ENCODE assay signal across 10 cellular contexts in the genomic region with DNA sequence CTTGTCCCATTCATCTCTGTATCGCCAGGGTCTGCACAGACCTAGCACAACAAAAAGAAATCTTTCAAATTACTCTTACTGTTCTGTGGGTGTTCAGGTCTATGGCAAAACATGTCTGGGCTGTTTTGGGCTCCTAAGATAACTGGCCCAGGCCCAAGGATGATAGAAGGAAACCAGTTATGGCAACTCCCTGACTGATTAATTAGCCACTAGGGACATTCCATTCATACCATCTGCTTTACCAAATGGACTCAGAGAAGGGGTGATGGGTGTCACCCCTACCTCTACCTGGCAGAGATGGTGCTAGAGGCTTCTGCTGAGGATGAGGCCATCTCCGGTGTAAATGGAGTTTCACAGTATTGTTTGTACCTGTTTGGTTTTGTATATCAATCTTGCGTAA. TPM values are rescaled to one million over a fixed set of nuclear protein-coding genes. Genes with fewer than 3 reads are reported as not detected.
A peak's percentile ranks its signal among the peaks of the same experiment; 100 is the strongest.
DNase-seq lines count a peak whose midpoint lies in the region; ATAC-seq, FAIRE-seq and TF ChIP-seq lines count a peak whose summit lies in the region.
"Had no signal": no experiment of that assay in that cellular context is flagged by ENCODE, and none has a peak within 500 bp of the region (broad histone marks: within the 10 kb centered on the region; RNA-seq: fewer than 3 reads in every experiment).

No MANE protein-coding gene starts in this region.

- H3K36me3 Mint-ChIP-seq in H9 (ENCODE audit: insufficient read depth in 1 of 3, low read depth in 3 of 3) (no peaks in the 10 kb centered on the region), astrocyte (ENCODE audit: low read depth, unreplicated experiment) (peaks cover 3% of the 10 kb centered on the region)

- H3K79me1 ChIP-seq in H9 (ENCODE audit: insufficient read depth, low read depth, low read length, poor library complexity, severe bottlenecking): no peaks in the 10 kb centered on the region

- H3K9ac ChIP-seq in H9 (ENCODE audit: extremely low read depth, insufficient read length, low read length) (no peak overlapping the region), astrocyte (ENCODE audit: low read length) (no peak overlapping the region)

- no peak overlapping the region for H4K91ac ChIP-seq in H9 (ENCODE audit: insufficient read length, low read depth, low read length)

- H3K36me3 ChIP-seq in astrocyte (ENCODE audit: insufficient read depth, low read length): peaks cover 3% of the 10 kb centered on the region
- H3K36me3 ChIP-seq in aorta (ENCODE audit: control insufficient read depth in 1 of 2, insufficient read depth in 2 of 2, low read length in 1 of 2): no peaks in the 10 kb centered on the region
- H3K36me3 ChIP-seq: WERI-Rb-1 had no signal

- H4K20me1 ChIP-seq in H9 (ENCODE audit: control insufficient read depth, insufficient read depth, insufficient read length) (no peaks in the 10 kb centered on the region), astrocyte (ENCODE audit: insufficient read depth, low read length) (peaks cover 11% of the 10 kb centered on the region)

- no CpG with 5 or more reads among the region's 3 CpGs for WGBS in H9 (ENCODE audit: extremely low coverage, insufficient read length, low lambda C conversion rate)
- 96 to 99% methylated on average over 3 of the region's 3 CpGs for WGBS in aorta, 2 donors

- no peak overlapping the region for H3K18ac ChIP-seq in H9 (ENCODE audit: insufficient read length, low read depth, low read length)

- no peak overlapping the region for H2BK15ac ChIP-seq in H9 (ENCODE audit: low read depth, low read length)

- no peak overlapping the region for H4K8ac ChIP-seq in H9 (replicated peaks; ENCODE audit: insufficient read length, low read depth, low read length)

- no peak overlapping the region for H2BK120ac ChIP-seq in H9 (ENCODE audit: low read depth, low read length, poor library complexity, severe bottlenecking)

- no peak overlapping the region for H2BK5ac ChIP-seq in H9 (ENCODE audit: insufficient read length, low read length)

- H2AFZ ChIP-seq in H9 (ENCODE audit: low read length): no peak overlapping the region
- no peak overlapping the region for H2AFZ ChIP-seq in astrocyte (ENCODE audit: low read depth, low read length)

- H3K9me3 ChIP-seq in H9 (ENCODE audit: control insufficient read depth, low read depth, low read length): no peaks in the 10 kb centered on the region
- no peaks in the 10 kb centered on the region for H3K9me3 ChIP-seq in astrocyte (ENCODE audit: insufficient read depth, low read depth, low read length)
- H3K9me3 ChIP-seq in mononuclear cell (ENCODE audit: low read depth, low read length): no peaks in the 10 kb centered on the region
- no peaks in the 10 kb centered on the region for H3K9me3 ChIP-seq in aorta (ENCODE audit: control insufficient read depth, low read length)

- no peak overlapping the region for H2BK20ac ChIP-seq in H9 (ENCODE audit: low read depth, low read length, poor library complexity, severe bottlenecking)

- no peak for TF ChIP-seq POLR2A in erythroblast (IDR thresholded peaks at IDR 0.05; ENCODE audit: low read length)

- peaks cover 2% of the 10 kb centered on the region for H3K27me3 ChIP-seq in H9 (ENCODE audit: insufficient read depth, low read length)
- H3K27me3 ChIP-seq in astrocyte (ENCODE audit: insufficient read depth, low read length): no peaks in the 10 kb centered on the region
- H3K27me3 ChIP-seq in mononuclear cell (ENCODE audit: insufficient read depth, low read length): no peaks in the 10 kb centered on the region
- no peaks in the 10 kb centered on the region for H3K27me3 ChIP-seq in aorta (ENCODE audit: control insufficient read depth in 1 of 2, insufficient read depth in 2 of 2, low read length in 1 of 2)

- H3T11ph ChIP-seq in H9 (ENCODE audit: low read length): no peak overlapping the region

- no peak overlapping the region for H3K14ac ChIP-seq in H9 (ENCODE audit: insufficient read depth, low read length)

- H2BK12ac ChIP-seq in H9 (ENCODE audit: insufficient read length, low read depth, low read length): no peak overlapping the region

- TF ChIP-seq CTCF in AG10803 (conservative IDR thresholded peaks at IDR 0.05; ENCODE audit: low read length): no peak
- TF ChIP-seq CTCF in H9 (conservative IDR thresholded peaks at IDR 0.05): no peak
- no peak for TF ChIP-seq CTCF in astrocyte (IDR thresholded peaks at IDR 0.05; ENCODE audit: insufficient read depth, low read depth, low read length)

- H3K79me2 ChIP-seq in H9 (ENCODE audit: insufficient read depth, low read length) (no peaks in the 10 kb centered on the region), astrocyte (ENCODE audit: insufficient read depth, low read length) (no peaks in the 10 kb centered on the region)

- intact Hi-C loops in aorta (cut with DNase I): no loop called here

- H3K27ac Mint-ChIP-seq in H9 (no peak overlapping the region), astrocyte (ENCODE audit: unreplicated experiment) (no peak overlapping the region)

- no peak overlapping the region for H4K5ac ChIP-seq in H9 (ENCODE audit: insufficient read length, low read depth, low read length)

- H3K4me3 Mint-ChIP-seq in H9 (peak overlapping the region; percentile 83 to 85; a peak in 3 of 5 replicates), astrocyte (ENCODE audit: unreplicated experiment) (peak overlapping the region; percentile 84)

- H3K4me1 ChIP-seq in H9 (ENCODE audit: insufficient read depth, low read length) (peaks cover 2% of the 10 kb centered on the region; the same call in 1 of the 2 replicates), astrocyte (ENCODE audit: insufficient read depth, low read length) (peaks cover 11% of the 10 kb centered on the region), mononuclear cell (ENCODE audit: insufficient read depth, low read length) (peaks cover 78% of the 10 kb centered on the region), aorta (ENCODE audit: control insufficient read depth in 1 of 2, insufficient read depth in 2 of 2, low read length in 2 of 2) (no peaks in the 10 kb centered on the region)

- DNase-seq in AG10803 (ENCODE audit: low read depth): peak; percentile 47
- DNase-seq in H9: no peak
- no peak for DNase-seq in astrocyte (ENCODE audit: low read depth)
- no peak for DNase-seq in aorta
- no peak for DNase-seq in erythroblast (lab: John Stamatoyannopoulos, UW)
- DNase-seq: effector CD4-positive, alpha-beta T cell; WERI-Rb-1 had no signal

- no peak overlapping the region for H3K4ac ChIP-seq in H9 (ENCODE audit: low read depth, low read length)

- H3K4me3 ChIP-seq in AG10803 (ENCODE audit: low read length): no peak overlapping the region; the same call in 1 of the 2 replicates
- no peak overlapping the region for H3K4me3 ChIP-seq in astrocyte (ENCODE audit: insufficient read depth, low read depth, low read length)
- peak overlapping the region; percentile 88 for H3K4me3 ChIP-seq in mononuclear cell (ENCODE audit: low read length)
- no peak overlapping the region for H3K4me3 ChIP-seq in aorta (ENCODE audit: low read length in 2 of 2)

- no peak overlapping the region for H3K23ac ChIP-seq in H9 (ENCODE audit: insufficient read length, low read depth, low read length)

- no peaks in the 10 kb centered on the region for H3K9me3 Mint-ChIP-seq in H9
- H3K9me3 Mint-ChIP-seq in astrocyte (ENCODE audit: unreplicated experiment): peaks cover 6% of the 10 kb centered on the region

- no peak for FAIRE-seq in astrocyte (lab: Jason Lieb, UNC)

- H3K4me2 ChIP-seq in H9 (ENCODE audit: insufficient read depth, insufficient read length, low read length) (no peak overlapping the region), astrocyte (ENCODE audit: low read length) (no peak overlapping the region)

- H3K27me3 Mint-ChIP-seq in H9 (ENCODE audit: low read depth): peaks cover 24% of the 10 kb centered on the region
- H3K27me3 Mint-ChIP-seq in astrocyte (ENCODE audit: low read depth, unreplicated experiment): no peaks in the 10 kb centered on the region

- no peak overlapping the region for H2AK5ac ChIP-seq in H9 (ENCODE audit: insufficient read length, low read length)

- ATAC-seq in HG02870 (IDR thresholded peaks at IDR 0.05; ENCODE audit: unreplicated experiment) (no peak), GM21528 (IDR thresholded peaks at IDR 0.05; ENCODE audit: low FRiP score, unreplicated experiment) (no peak), aorta (ENCODE audit: low FRiP score) (no peak)

- H3K4me1 Mint-ChIP-seq in H9 (peaks cover 17 to 21% of the 10 kb centered on the region in 2 experiments), astrocyte (ENCODE audit: low read depth, unreplicated experiment) (peaks cover 19% of the 10 kb centered on the region)

- H3K27ac ChIP-seq in H9 (ENCODE audit: insufficient read length, low read depth, low read length) (no peak overlapping the region), astrocyte (ENCODE audit: low read depth, low read length) (no peak overlapping the region), aorta (ENCODE audit: low read depth in 1 of 2, low read length in 2 of 2) (no peak overlapping the region)
- H3K27ac ChIP-seq: WERI-Rb-1 had no signal

- no peak overlapping the region for H3K56ac ChIP-seq in H9 (ENCODE audit: insufficient read length, low read depth, low read length)

- peaks cover 3% of the 10 kb centered on the region for H3K23me2 ChIP-seq in H9 (ENCODE audit: insufficient read length, low read depth, low read length, poor library complexity, severe bottlenecking)

RNA-seq across cellular contexts. Expression of gene SLC31A2, which starts 1.9 kb away (rescaled TPM):
- total RNA-seq in H9 (2021): 1.0 and 1.3 TPM in 2 replicates
- 7.1 and 8.4 TPM in 2 replicates for total RNA-seq in astrocyte
- total RNA-seq in mononuclear cell: 38.8 TPM
- total RNA-seq in aorta: 10 to 100 TPM; 13.2 to 14.0 TPM
- 10 to 100 TPM in 1 of 2 donors, 1 to 10 TPM in 1; 3.1 to 11.0 TPM for polyA plus RNA-seq in aorta
